In genomic region chr10:124062390-124062789, GRCh38 we compare ENCODE assay signal across 1 cellular context.
A peak's percentile ranks its signal among the peaks of the same experiment; 100 is the strongest.
TF ChIP-seq lines count a peak whose summit lies in the region.

No MANE protein-coding gene starts in this region.

TF ChIP-seq in HepG2, 621 proteins besides CTCF, POLR2A, EP300 and RAD21 (continued from another document):
- TF ChIP-seq PAXIP1 (CRISPR knock-in tag; conservative IDR thresholded peaks at IDR 0.05) (peak; percentile 83), PAWR (CRISPR knock-in tag; IDR thresholded peaks at IDR 0.05; ENCODE audit: borderline replicate concordance) (no peak), JUN (CRISPR knock-in tag; IDR thresholded peaks at IDR 0.05) (no peak), MTF2 (CRISPR knock-in tag; IDR thresholded peaks at IDR 0.05; ENCODE audit: borderline replicate concordance) (no peak), IKZF5 (CRISPR knock-in tag; IDR thresholded peaks at IDR 0.05) (0 out of 2 replicates have a peak, but pooled peaks have one; percentile 6), DMAP1 (CRISPR knock-in tag; IDR thresholded peaks at IDR 0.05) (0 out of 2 replicates have a peak, but pooled peaks have one; percentile 39), ZNF33B (CRISPR knock-in tag; IDR thresholded peaks at IDR 0.05) (no peak), FLYWCH1 (CRISPR knock-in tag; IDR thresholded peaks at IDR 0.05) (no peak), HCFC1 (IDR thresholded peaks at IDR 0.05; ENCODE audit: low read depth, low read length) (no peak), FOXK1 (CRISPR knock-in tag; IDR thresholded peaks at IDR 0.05; ENCODE audit: borderline replicate concordance, low read depth) (0 out of 2 replicates have a peak, but pooled peaks have one; percentile 11), ATF2 (CRISPR knock-in tag; IDR thresholded peaks at IDR 0.05) (0 out of 2 replicates have a peak, but pooled peaks have one; percentile 22), CREBL2 (CRISPR knock-in tag; IDR thresholded peaks at IDR 0.05; ENCODE audit: borderline replicate concordance) (no peak), ZKSCAN1 (IDR thresholded peaks at IDR 0.05; ENCODE audit: low read length) (no peak), ZBTB3 (CRISPR knock-in tag; IDR thresholded peaks at IDR 0.05; ENCODE audit: borderline replicate concordance, low read depth) (no peak), ISX (CRISPR knock-in tag; conservative IDR thresholded peaks at IDR 0.05) (no peak), RBM22 (optimal IDR thresholded peaks at IDR 0.05; ENCODE audit: low read length) (no peak), EEA1 (CRISPR knock-in tag; IDR thresholded peaks at IDR 0.05; ENCODE audit: borderline replicate concordance) (no peak), ZNF441 (CRISPR knock-in tag; IDR thresholded peaks at IDR 0.05; ENCODE audit: borderline replicate concordance) (no peak), THYN1 (CRISPR knock-in tag; IDR thresholded peaks at IDR 0.05; ENCODE audit: borderline replicate concordance, low read depth) (no peak), ARID5B (CRISPR knock-in tag; IDR thresholded peaks at IDR 0.05) (peak; percentile 32; the same call in 1 of the 2 replicates), ZNF235 (CRISPR knock-in tag; IDR thresholded peaks at IDR 0.05; ENCODE audit: borderline replicate concordance) (no peak), HMG20B (CRISPR knock-in tag; conservative IDR thresholded peaks at IDR 0.05) (no peak), MAX (IDR thresholded peaks at IDR 0.05) (peak; percentile 30; the same call in 1 of the 2 replicates), ZNF788 (CRISPR knock-in tag; IDR thresholded peaks at IDR 0.05; ENCODE audit: borderline replicate concordance) (no peak), NR3C1 (CRISPR knock-in tag; IDR thresholded peaks at IDR 0.05) (no peak), ZNF207 (IDR thresholded peaks at IDR 0.05; ENCODE audit: borderline replicate concordance) (no peak), ZNF710 (CRISPR knock-in tag; IDR thresholded peaks at IDR 0.05; ENCODE audit: borderline replicate concordance) (peak; percentile 87; the same call in 1 of the 2 replicates), ERF (CRISPR knock-in tag; IDR thresholded peaks at IDR 0.05) (0 out of 2 replicates have a peak, but pooled peaks have one; percentile 36), ZNF589 (CRISPR knock-in tag; conservative IDR thresholded peaks at IDR 0.05) (no peak), TRIM22 (IDR thresholded peaks at IDR 0.05) (no peak), REPIN1 (CRISPR knock-in tag; IDR thresholded peaks at IDR 0.05; ENCODE audit: borderline replicate concordance, low read depth) (no peak), HDAC2 (CRISPR knock-in tag; IDR thresholded peaks at IDR 0.05) (0 out of 2 replicates have a peak, but pooled peaks have one; percentile 53), ZNF780A (CRISPR knock-in tag; IDR thresholded peaks at IDR 0.05) (no peak), SPEN (CRISPR knock-in tag; IDR thresholded peaks at IDR 0.05; ENCODE audit: low read depth) (no peak), ZNF614 (CRISPR knock-in tag; IDR thresholded peaks at IDR 0.05; ENCODE audit: borderline replicate concordance) (0 out of 2 replicates have a peak, but pooled peaks have one; percentile 37), RXRA (CRISPR knock-in tag; IDR thresholded peaks at IDR 0.05) (0 out of 2 replicates have a peak, but pooled peaks have one; percentile 25), ZNF564 (CRISPR knock-in tag; IDR thresholded peaks at IDR 0.05) (peak; percentile 53; the same call in 1 of the 2 replicates)
